8 cellular contexts compared by ENCODE assay signal in genomic region chr1:91876040-91876470, GRCh38. TPM values are rescaled to one million over a fixed set of nuclear protein-coding genes. Genes with fewer than 3 reads are reported as not detected.
DNase-seq lines count a peak whose midpoint lies in the region; ATAC-seq and TF ChIP-seq lines count a peak whose summit lies in the region.

No MANE protein-coding gene starts in this region.

- H4K20me1 ChIP-seq in neural progenitor cell (ENCODE audit: low read depth), result no peaks in the 10 kb centered on the region

- no peaks in the 10 kb centered on the region for H3K9me3 Mint-ChIP-seq in activated CD4-positive, alpha-beta T cell treated with anti-CD3 and anti-CD28 coated beads for 36 hours (ENCODE audit: low read depth)
- no peaks in the 10 kb centered on the region for H3K9me3 Mint-ChIP-seq in activated T-cell treated with anti-CD3 and anti-CD28 coated beads, Interleukin-2, amount 50 U/mL, for 4 hours
- no peaks in the 10 kb centered on the region for H3K9me3 Mint-ChIP-seq in stimulated activated effector memory CD8-positive, alpha-beta T cell treated with anti-CD3 and anti-CD28 coated beads, Interleukin-12 subunit alpha, Interleukin-12 subunit beta, amount 100 ng/mL, for 72 hours
- H3K9me3 Mint-ChIP-seq in neural progenitor cell, result no peaks in the 10 kb centered on the region

- no peak overlapping the region for H3K4me2 ChIP-seq in neural progenitor cell

- no peak overlapping the region for H3K9ac ChIP-seq in neural progenitor cell

- peaks cover 8% of the 10 kb centered on the region for H3F3A ChIP-seq in neural progenitor cell (ENCODE audit: low read depth)

- peak; percentile 68 for DNase-seq in activated CD4-positive, alpha-beta T cell treated with anti-CD3 and anti-CD28 coated beads for 36 hours
- DNase-seq in activated CD4-positive, alpha-beta T cell treated with anti-CD3 and anti-CD28 coated beads, Interleukin-2, amount 50 U/mL, for 1 hour, result no peak
- peak; percentile 23 for DNase-seq in activated T-cell treated with anti-CD3 and anti-CD28 coated beads, Interleukin-2, amount 50 U/mL, for 4 hours
- peak in 1 of 2 donors; percentile 68 for DNase-seq in stimulated activated effector memory CD8-positive, alpha-beta T cell treated with anti-CD3 and anti-CD28 coated beads, Interleukin-12 subunit alpha, Interleukin-12 subunit beta, amount 100 ng/mL, for 72 hours (ENCODE audit: low spot score in 2 of 2)
- DNase-seq in NCI-H2029 treated with DMSO at 0.1 percent for 48 hours (lab: John Stamatoyannopoulos, UW), result no peak
- DNase-seq in suprapubic skin (ENCODE audit: low spot score in 2 of 2), result no peak
- DNase-seq in neural progenitor cell (ENCODE audit: low spot score), result no peak

- H3K4me3 Mint-ChIP-seq in activated CD4-positive, alpha-beta T cell treated with anti-CD3 and anti-CD28 coated beads for 36 hours, result no peak overlapping the region
- H3K4me3 Mint-ChIP-seq in activated T-cell treated with anti-CD3 and anti-CD28 coated beads, Interleukin-2, amount 50 U/mL, for 4 hours, result peak overlapping the region; percentile 61
- peak overlapping the region; percentile 47 for H3K4me3 Mint-ChIP-seq in stimulated activated effector memory CD8-positive, alpha-beta T cell treated with anti-CD3 and anti-CD28 coated beads, Interleukin-12 subunit alpha, Interleukin-12 subunit beta, amount 100 ng/mL, for 72 hours
- no peak overlapping the region for H3K4me3 Mint-ChIP-seq in neural progenitor cell

- TF ChIP-seq POLR2A in suprapubic skin (IDR thresholded peaks at IDR 0.05), result no peak

- intact Hi-C loops in activated CD4-positive, alpha-beta T cell treated with anti-CD3 and anti-CD28 coated beads for 36 hours (cut with DNase I, micrococcal nuclease), result loop anchor here (1.0 to 5.0 kb wide), 12 partner anchors 9 to 854 kb away; partner anchors contain the start of gene ZNF644 (in 1 of the 2)

- H2AFZ ChIP-seq in neural progenitor cell (replicated peaks), result no peak overlapping the region

- TF ChIP-seq EP300 in suprapubic skin (IDR thresholded peaks at IDR 0.05), result no peak

- peaks cover 68% of the 10 kb centered on the region for H3K4me1 ChIP-seq in suprapubic skin
- H3K4me1 ChIP-seq in neural progenitor cell, result peaks cover 21% of the 10 kb centered on the region

- peaks cover 21% of the 10 kb centered on the region for H3K79me2 ChIP-seq in neural progenitor cell (ENCODE audit: low read depth)

- TF ChIP-seq CTCF in suprapubic skin (IDR thresholded peaks at IDR 0.05) (no peak), neural progenitor cell (IDR thresholded peaks at IDR 0.05) (no peak)

- no peak overlapping the region for H3K27ac ChIP-seq in suprapubic skin
- H3K27ac ChIP-seq in neural progenitor cell, result no peak overlapping the region

- H3K4me1 Mint-ChIP-seq in activated CD4-positive, alpha-beta T cell treated with anti-CD3 and anti-CD28 coated beads for 36 hours, result peaks cover 79% of the 10 kb centered on the region
- H3K4me1 Mint-ChIP-seq in activated T-cell treated with anti-CD3 and anti-CD28 coated beads, Interleukin-2, amount 50 U/mL, for 4 hours (ENCODE audit: low read depth), result peaks cover 70% of the 10 kb centered on the region
- H3K4me1 Mint-ChIP-seq in stimulated activated effector memory CD8-positive, alpha-beta T cell treated with anti-CD3 and anti-CD28 coated beads, Interleukin-12 subunit alpha, Interleukin-12 subunit beta, amount 100 ng/mL, for 72 hours, result peaks cover 80% of the 10 kb centered on the region
- peaks cover 13% of the 10 kb centered on the region for H3K4me1 Mint-ChIP-seq in neural progenitor cell

- no peaks in the 10 kb centered on the region for H3K27me3 Mint-ChIP-seq in activated CD4-positive, alpha-beta T cell treated with anti-CD3 and anti-CD28 coated beads for 36 hours
- H3K27me3 Mint-ChIP-seq in activated T-cell treated with anti-CD3 and anti-CD28 coated beads, Interleukin-2, amount 50 U/mL, for 4 hours (ENCODE audit: low read depth), result no peaks in the 10 kb centered on the region
- peaks cover 4% of the 10 kb centered on the region for H3K27me3 Mint-ChIP-seq in neural progenitor cell (ENCODE audit: insufficient read depth, low read depth)

- no peaks in the 10 kb centered on the region for H3K9me3 ChIP-seq in suprapubic skin
- H3K9me3 ChIP-seq in neural progenitor cell (ENCODE audit: low read depth), result no peaks in the 10 kb centered on the region

- CTCF ChIA-PET in activated CD4-positive, alpha-beta T cell treated with anti-CD3 and anti-CD28 coated beads for 36 hours (lab: Charles Lee), result no interaction called here

- no peak overlapping the region for H3K4me3 ChIP-seq in suprapubic skin
- H3K4me3 ChIP-seq in neural progenitor cell, result no peak overlapping the region

- H3K27me3 ChIP-seq in suprapubic skin (no peaks in the 10 kb centered on the region), neural progenitor cell (no peaks in the 10 kb centered on the region)

- POLR2A ChIA-PET in activated CD4-positive, alpha-beta T cell treated with anti-CD3 and anti-CD28 coated beads for 36 hours (lab: Charles Lee), result no interaction called here

- WGBS in suprapubic skin, result 51% methylated on average over 5 of the region's 5 CpGs

- no peaks in the 10 kb centered on the region for H3K36me3 ChIP-seq in suprapubic skin
- H3K36me3 ChIP-seq in neural progenitor cell, result no peaks in the 10 kb centered on the region

- ATAC-seq in activated CD4-positive, alpha-beta T cell treated with anti-CD3 and anti-CD28 coated beads for 36 hours, result peak; percentile 83
- peak; percentile 80 for ATAC-seq in HG02884 (IDR thresholded peaks at IDR 0.05; ENCODE audit: unreplicated experiment)
- peak; percentile 77 to 78 for ATAC-seq in activated T-cell treated with anti-CD3 and anti-CD28 coated beads, Interleukin-2, amount 50 U/mL, for 4 hours
- ATAC-seq in stimulated activated effector memory CD8-positive, alpha-beta T cell treated with anti-CD3 and anti-CD28 coated beads, Interleukin-12 subunit alpha, Interleukin-12 subunit beta, amount 100 ng/mL, for 72 hours, result peak; percentile 90

- H3K36me3 Mint-ChIP-seq in activated CD4-positive, alpha-beta T cell treated with anti-CD3 and anti-CD28 coated beads for 36 hours (ENCODE audit: low read depth), result no peaks in the 10 kb centered on the region
- no peaks in the 10 kb centered on the region for H3K36me3 Mint-ChIP-seq in activated T-cell treated with anti-CD3 and anti-CD28 coated beads, Interleukin-2, amount 50 U/mL, for 4 hours (ENCODE audit: insufficient read depth)
- H3K36me3 Mint-ChIP-seq in stimulated activated effector memory CD8-positive, alpha-beta T cell treated with anti-CD3 and anti-CD28 coated beads, Interleukin-12 subunit alpha, Interleukin-12 subunit beta, amount 100 ng/mL, for 72 hours, result no peaks in the 10 kb centered on the region
- no peaks in the 10 kb centered on the region for H3K36me3 Mint-ChIP-seq in neural progenitor cell

- peak overlapping the region; percentile 29 for H3K27ac Mint-ChIP-seq in activated CD4-positive, alpha-beta T cell treated with anti-CD3 and anti-CD28 coated beads for 36 hours
- no peak overlapping the region for H3K27ac Mint-ChIP-seq in stimulated activated effector memory CD8-positive, alpha-beta T cell treated with anti-CD3 and anti-CD28 coated beads, Interleukin-12 subunit alpha, Interleukin-12 subunit beta, amount 100 ng/mL, for 72 hours
- H3K27ac Mint-ChIP-seq in neural progenitor cell, result no peak overlapping the region

RNA-seq across cellular contexts. Expression of gene TGFBR3, which starts 9.9 kb away (rescaled TPM):
- 1 to 10 TPM; 4.2 to 4.5 TPM for total RNA-seq in activated CD4-positive, alpha-beta T cell treated with anti-CD3 and anti-CD28 coated beads for 36 hours
- 10 to 100 TPM; 18.9 to 34.1 (median 20.0) TPM for total RNA-seq in activated T-cell treated with anti-CD3 and anti-CD28 coated beads, Interleukin-2, amount 50 U/mL, for 4 hours
- 100 to 1,000 TPM in 2 of 4 donors, 10 to 100 TPM in 2; 91.3 to 131 (median 114) TPM for total RNA-seq in suprapubic skin
- 9.0 and 11.8 TPM in 2 replicates for total RNA-seq in neural progenitor cell (ENCODE audit: low replicate concordance)

Comparison
In these comparisons a context has a peak if more than half of its experiments do, and no peak if none do; other contexts are left out.
1. DNase-seq: peak in activated CD4-positive, alpha-beta T cell treated with anti-CD3 and anti-CD28 coated beads for 36 hours (single experiment) and activated T-cell treated with anti-CD3 and anti-CD28 coated beads, Interleukin-2, amount 50 U/mL, for 4 hours (single experiment); none in activated CD4-positive, alpha-beta T cell treated with anti-CD3 and anti-CD28 coated beads, Interleukin-2, amount 50 U/mL, for 1 hour (single experiment), NCI-H2029 treated with DMSO at 0.1 percent for 48 hours (single experiment), suprapubic skin (0 of 2) and neural progenitor cell (single experiment).
2. H3K4me3 Mint-ChIP-seq: peak in activated T-cell treated with anti-CD3 and anti-CD28 coated beads, Interleukin-2, amount 50 U/mL, for 4 hours (single experiment) and stimulated activated effector memory CD8-positive, alpha-beta T cell treated with anti-CD3 and anti-CD28 coated beads, Interleukin-12 subunit alpha, Interleukin-12 subunit beta, amount 100 ng/mL, for 72 hours (single experiment); none in activated CD4-positive, alpha-beta T cell treated with anti-CD3 and anti-CD28 coated beads for 36 hours (single experiment) and neural progenitor cell (single experiment).
3. Peak in every context shown above with its lines, with median percentiles within 50 percentile points of each other: ATAC-seq.